ENCODE assay signal across 8 cellular contexts in genomic region chr11:60887531-60887930, GRCh38. TPM values are rescaled to one million over a fixed set of nuclear protein-coding genes. Genes with fewer than 3 reads are reported as not detected.
DNase-seq lines count a peak whose midpoint lies in the region; TF ChIP-seq lines count a peak whose summit lies in the region.

No MANE protein-coding gene starts in this region.

- H3K4me1 ChIP-seq in Peyer's patch, result no peaks in the 10 kb centered on the region
- no peaks in the 10 kb centered on the region for H3K4me1 ChIP-seq in breast epithelium
- H3K4me1 ChIP-seq in liver (ENCODE audit: control insufficient read depth in 4 of 4, insufficient read depth in 4 of 4, low read length in 3 of 4), result peaks cover 0 to 7% (median 0%) of the 10 kb centered on the region in 4 donors

- no peak overlapping the region for H3K9ac ChIP-seq in liver (ENCODE audit: low read depth in 1 of 2, low read length in 2 of 2)

- WGBS in liver, result 59% methylated on average over 5 of the region's 5 CpGs

- H3K27me3 ChIP-seq in Peyer's patch (no peaks in the 10 kb centered on the region), breast epithelium (no peaks in the 10 kb centered on the region), liver (ENCODE audit: control insufficient read depth in 4 of 4, insufficient read depth in 4 of 4, low read length in 3 of 4) (no peaks in the 10 kb centered on the region)

- H3K4me3 ChIP-seq in Peyer's patch, result no peak overlapping the region
- H3K4me3 ChIP-seq in breast epithelium, result no peak overlapping the region
- H3K4me3 ChIP-seq in liver (ENCODE audit: low read depth in 1 of 3, low read length in 3 of 3), result no peak overlapping the region

- TF ChIP-seq RAD21 in liver (IDR thresholded peaks at IDR 0.05), result peak; percentile 87 to 92

- TF ChIP-seq POLR2A in Peyer's patch (IDR thresholded peaks at IDR 0.05), result no peak
- TF ChIP-seq POLR2A in breast epithelium (IDR thresholded peaks at IDR 0.05), result no peak

- peaks cover 0 to 17% (median 0%) of the 10 kb centered on the region in 3 donors for H3K36me3 ChIP-seq in Peyer's patch
- no peaks in the 10 kb centered on the region for H3K36me3 ChIP-seq in breast epithelium
- H3K36me3 ChIP-seq in liver (ENCODE audit: control insufficient read depth in 4 of 4, insufficient read depth in 3 of 4, low read depth in 1 of 4, low read length in 3 of 4), result peaks cover 0 to 22% (median 3%) of the 10 kb centered on the region in 4 donors

- TF ChIP-seq CTCF in Peyer's patch (IDR thresholded peaks at IDR 0.05), result peak in 4 of 6 experiments; percentile 35 to 83 (median 80)
- TF ChIP-seq CTCF in breast epithelium (IDR thresholded peaks at IDR 0.05), result peak in 2 of 3 donors; percentile 26 to 44
- TF ChIP-seq CTCF in liver (IDR thresholded peaks at IDR 0.05; ENCODE audit: low read depth, low read length, missing input control), result peak; percentile 61

- intact Hi-C loops in breast epithelium (cut with DNase I; ENCODE audit: low total_unique reads), result no loop called here

- H3K9me3 ChIP-seq in Peyer's patch (no peaks in the 10 kb centered on the region), breast epithelium (no peaks in the 10 kb centered on the region), liver (ENCODE audit: control insufficient read depth in 4 of 4, low read length in 3 of 4) (no peaks in the 10 kb centered on the region)

- no peak overlapping the region for H3K27ac ChIP-seq in Peyer's patch
- H3K27ac ChIP-seq in breast epithelium, result no peak overlapping the region
- no peak overlapping the region for H3K27ac ChIP-seq in liver (ENCODE audit: low read depth in 1 of 2, low read length in 2 of 2)

- peak; percentile 28 for DNase-seq in activated gamma-delta T cell treated with Interleukin-2 at 50 U/mL for 16 hours
- DNase-seq in activated gamma-delta T cell (lab: John Stamatoyannopoulos, UW), result no peak
- peak; percentile 93 for DNase-seq in HuH-7 (ENCODE audit: low spot score)
- DNase-seq in Peyer's patch, result peak in 2 of 3 donors; percentile 68 to 79
- no peak for DNase-seq in breast epithelium (ENCODE audit: low spot score in 2 of 2)
- no peak for DNase-seq in stimulated activated naive CD4-positive, alpha-beta T cell treated with Interleukin-2 at 50 U/mL for 16 hours (lab: John Stamatoyannopoulos, UW)
- DNase-seq in middle frontal gyrus (ENCODE audit: extremely low spot score, low spot score), result no peak

TF ChIP-seq in liver, 16 proteins besides CTCF, POLR2A, EP300 and RAD21:
- TF ChIP-seq EGR1 (IDR thresholded peaks at IDR 0.05; ENCODE audit: low read depth in 2 of 2), result no peak
- TF ChIP-seq REST (IDR thresholded peaks at IDR 0.05), result no peak
- TF ChIP-seq FOXA2 (IDR thresholded peaks at IDR 0.05), result no peak
- TF ChIP-seq TAF1 (conservative IDR thresholded peaks at IDR 0.05), result no peak
- TF ChIP-seq FOXA1 (IDR thresholded peaks at IDR 0.05), result no peak
- TF ChIP-seq, protein P1, sequence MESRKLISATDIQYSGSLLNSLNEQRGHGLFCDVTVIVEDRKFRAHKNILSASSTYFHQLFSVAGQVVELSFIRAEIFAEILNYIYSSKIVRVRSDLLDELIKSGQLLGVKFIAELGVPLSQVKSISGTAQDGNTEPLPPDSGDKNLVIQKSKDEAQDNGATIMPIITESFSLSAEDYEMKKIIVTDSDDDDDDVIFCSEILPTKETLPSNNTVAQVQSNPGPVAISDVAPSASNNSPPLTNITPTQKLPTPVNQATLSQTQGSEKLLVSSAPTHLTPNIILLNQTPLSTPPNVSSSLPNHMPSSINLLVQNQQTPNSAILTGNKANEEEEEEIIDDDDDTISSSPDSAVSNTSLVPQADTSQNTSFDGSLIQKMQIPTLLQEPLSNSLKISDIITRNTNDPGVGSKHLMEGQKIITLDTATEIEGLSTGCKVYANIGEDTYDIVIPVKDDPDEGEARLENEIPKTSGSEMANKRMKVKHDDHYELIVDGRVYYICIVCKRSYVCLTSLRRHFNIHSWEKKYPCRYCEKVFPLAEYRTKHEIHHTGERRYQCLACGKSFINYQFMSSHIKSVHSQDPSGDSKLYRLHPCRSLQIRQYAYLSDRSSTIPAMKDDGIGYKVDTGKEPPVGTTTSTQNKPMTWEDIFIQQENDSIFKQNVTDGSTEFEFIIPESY (IDR thresholded peaks at IDR 0.05), result no peak
- TF ChIP-seq HNF4G (IDR thresholded peaks at IDR 0.05), result no peak
- TF ChIP-seq NR2F2 (IDR thresholded peaks at IDR 0.05), result no peak
- no peak for TF ChIP-seq GABPA (IDR thresholded peaks at IDR 0.05 in 1 of 2, conservative IDR thresholded peaks at IDR 0.05 in 1 of 2)
- no peak for TF ChIP-seq SP1 (IDR thresholded peaks at IDR 0.05)
- TF ChIP-seq JUND (IDR thresholded peaks at IDR 0.05), result no peak
- TF ChIP-seq, protein P2, sequence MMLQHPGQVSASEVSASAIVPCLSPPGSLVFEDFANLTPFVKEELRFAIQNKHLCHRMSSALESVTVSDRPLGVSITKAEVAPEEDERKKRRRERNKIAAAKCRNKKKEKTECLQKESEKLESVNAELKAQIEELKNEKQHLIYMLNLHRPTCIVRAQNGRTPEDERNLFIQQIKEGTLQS (IDR thresholded peaks at IDR 0.05), result no peak

RNA-seq across cellular contexts. Expression of gene PRPF19, which starts 18.9 kb away (rescaled TPM):
- total RNA-seq in Peyer's patch, result 10 to 100 TPM; 36.1 to 53.4 (median 46.5) TPM
- 10 to 100 TPM; 56.0 to 82.7 (median 81.3) TPM for total RNA-seq in breast epithelium
- total RNA-seq in liver, result 10 to 100 TPM; 36.2 to 44.6 TPM
- 10 to 100 TPM; 25.4 to 57.1 TPM for polyA plus RNA-seq in liver

RNA-seq across cellular contexts. Expression of gene ZP1, which starts 20.2 kb away (rescaled TPM):
- 1 to 10 TPM in 1 of 4 donors, not detected in 3; 2.1 TPM for total RNA-seq in Peyer's patch
- under 1 TPM in 2 of 3 donors, not detected in 1; 0.32 to 0.73 TPM for total RNA-seq in breast epithelium
- total RNA-seq in liver, result not detected
- polyA plus RNA-seq in liver, result not detected

RNA-seq across cellular contexts. Expression of gene TMEM109, which starts 26.4 kb away (rescaled TPM):
- total RNA-seq in Peyer's patch (10 to 100 TPM; 26.3 to 40.5 (median 36.6) TPM), breast epithelium (100 to 1,000 TPM in 1 of 3 donors, 10 to 100 TPM in 2; 77.6 to 112 (median 77.7) TPM), liver (10 to 100 TPM; 20.6 to 21.2 TPM)
- polyA plus RNA-seq in liver, result 10 to 100 TPM; 40.0 to 40.3 TPM

RNA-seq across cellular contexts. Expression of gene PTGDR2, which starts 31.8 kb away (rescaled TPM):
- total RNA-seq in Peyer's patch (10 to 100 TPM in 1 of 4 donors, 1 to 10 TPM in 3; 1.5 to 18.2 (median 2.6) TPM), breast epithelium (under 1 TPM in 2 of 3 donors, not detected in 1; 0.16 to 0.59 TPM), liver (1 to 10 TPM in 1 of 2 donors, under 1 TPM in 1; 0.08 to 7.1 TPM)
- polyA plus RNA-seq in liver, result under 1 TPM; 0.09 to 0.54 TPM

RNA-seq across cellular contexts. Expression of gene TMEM132A, which starts 36.7 kb away (rescaled TPM):
- total RNA-seq in Peyer's patch, result 10 to 100 TPM in 1 of 4 donors, 1 to 10 TPM in 3; 1.6 to 28.9 (median 4.0) TPM
- 10 to 100 TPM in 1 of 3 donors, 1 to 10 TPM in 2; 2.9 to 11.0 (median 8.5) TPM for total RNA-seq in breast epithelium
- total RNA-seq in liver, result 1 to 10 TPM; 1.0 to 1.6 TPM
- polyA plus RNA-seq in liver, result 1 to 10 TPM in 1 of 2 donors, under 1 TPM in 1; 0.60 to 1.1 TPM

Comparison
In these comparisons a context has a peak if more than half of its experiments do, and no peak if none do; other contexts are left out.
1. DNase-seq: peak in activated gamma-delta T cell treated with Interleukin-2 at 50 U/mL for 16 hours (single experiment), HuH-7 (single experiment) and Peyer's patch (2 of 3); none in activated gamma-delta T cell (single experiment), breast epithelium (0 of 2), stimulated activated naive CD4-positive, alpha-beta T cell treated with Interleukin-2 at 50 U/mL for 16 hours (single experiment) and middle frontal gyrus (single experiment).
2. Peak in every context shown above with its lines, with median percentiles within 50 percentile points of each other: CTCF ChIP-seq.